Comparison of ENCODE assay signal across 28 cellular contexts in the genomic region with DNA sequence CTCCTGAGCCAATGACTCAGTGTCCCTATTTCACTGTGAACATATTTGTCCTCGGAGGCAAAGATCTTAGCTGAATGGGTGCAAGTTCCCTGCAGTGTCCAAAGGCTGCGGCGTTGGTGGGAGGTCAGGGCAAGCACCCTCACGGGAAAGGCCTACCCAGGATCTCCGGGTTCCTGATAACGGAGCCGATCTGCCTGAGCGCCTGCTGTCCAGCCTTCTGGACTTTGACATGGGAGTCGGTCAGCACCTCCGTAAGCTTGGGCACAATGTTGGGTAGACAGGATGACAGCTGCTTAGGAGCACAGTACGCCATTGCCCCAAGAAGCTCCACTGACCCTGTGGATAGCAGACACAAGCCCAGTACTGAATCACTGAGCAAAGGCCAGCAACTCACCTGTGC.
"Had no signal": no experiment of that assay in that cellular context is flagged by ENCODE, and none has a peak within 500 bp of the region (broad histone marks: within the 10 kb centered on the region; RNA-seq: fewer than 3 reads in every experiment).

No MANE protein-coding gene starts in this region.

- H3K4me3 ChIP-seq: ascending aorta, body of pancreas, SJSA1 had no signal

- H3K4me3 Mint-ChIP-seq: activated CD8-positive, alpha-beta T cell treated with anti-CD3 and anti-CD28 coated beads for 36 hours; activated naive CD8-positive, alpha-beta T cell treated with anti-CD3 and anti-CD28 coated beads, Interleukin-2, amount 50 U/mL, for 24 hours; activated T-helper 1 cell treated with anti-CD3 and anti-CD28 coated beads, Interleukin-12 subunit alpha, Interleukin-12 subunit beta, Interleukin-2, Interleukin-4 antibody, amounts not matched to agents 30 ng/mL and 10 ng/mL and 1 ng/mL, durations not matched to agents 14 hours and 24 hours and 36 hours; IgD-negative memory B cell had no signal

- H3K4me1 ChIP-seq: ascending aorta, body of pancreas, SJSA1 had no signal

- ATAC-seq: activated CD4-positive, CD25-positive, alpha-beta regulatory T cell treated with anti-CD3 and anti-CD28 coated beads, Interleukin-2, amount 50 U/mL, for 24 hours; activated CD8-positive, alpha-beta T cell treated with anti-CD3 and anti-CD28 coated beads for 36 hours; activated naive CD8-positive, alpha-beta T cell treated with anti-CD3 and anti-CD28 coated beads, Interleukin-2, amount 50 U/mL, for 24 hours; body of pancreas; PC-3; SK-N-SH treated with all-trans-retinoic acid at 6 μM for 48 hours had no signal

- DNase-seq: activated CD4-positive, alpha-beta T cell treated with anti-CD3 and anti-CD28 coated beads for 4 hours; activated CD8-positive, alpha-beta memory T cell treated with anti-CD3 and anti-CD28 coated beads, Interleukin-2, amount 50 U/mL, for 4 hours; activated CD8-positive, alpha-beta T cell treated with anti-CD3 and anti-CD28 coated beads for 36 hours; activated effector memory CD4-positive, alpha-beta T cell treated with anti-CD3 and anti-CD28 coated beads, Interleukin-2, amount 50 U/mL, for 16 hours; activated naive CD4-positive, alpha-beta T cell treated with Interleukin-2 at 50 U/mL for 16 hours; activated naive CD8-positive, alpha-beta T cell treated with anti-CD3 and anti-CD28 coated beads, Interleukin-2, amount 50 U/mL, for 24 hours; activated T-cell treated with anti-CD3 and anti-CD28 coated beads, Interleukin-2, amount 50 U/mL, for 1 hour; amniotic stem cell; body of pancreas; KG1; NCI-H1048; NCI-H146; NCI-H187 treated with DMSO at 0.1 percent for 48 hours; NCI-H2081 treated with DMSO at 0.1 percent for 48 hours; NCI-H2171; NCI-H2227 treated with DMSO at 0.1 percent for 48 hours; NCI-H510A; NCI-H69; PC-3; SHP77; SW 1271 had no signal

- H3K9me3 ChIP-seq: ascending aorta, body of pancreas, SJSA1 had no signal

- H3K27me3 Mint-ChIP-seq: activated CD8-positive, alpha-beta T cell treated with anti-CD3 and anti-CD28 coated beads for 36 hours; activated naive CD8-positive, alpha-beta T cell treated with anti-CD3 and anti-CD28 coated beads, Interleukin-2, amount 50 U/mL, for 24 hours; IgD-negative memory B cell had no signal

- H3K9me3 Mint-ChIP-seq: activated CD8-positive, alpha-beta T cell treated with anti-CD3 and anti-CD28 coated beads for 36 hours; activated naive CD4-positive, alpha-beta T cell treated with anti-CD3 and anti-CD28 coated beads, Interleukin-2, amount 50 U/mL, for 72 hours; activated naive CD8-positive, alpha-beta T cell treated with anti-CD3 and anti-CD28 coated beads, Interleukin-2, amount 50 U/mL, for 24 hours; activated T-helper 1 cell treated with anti-CD3 and anti-CD28 coated beads, Interleukin-12 subunit alpha, Interleukin-12 subunit beta, Interleukin-2, Interleukin-4 antibody, amounts not matched to agents 30 ng/mL and 10 ng/mL and 1 ng/mL, durations not matched to agents 14 hours and 24 hours and 36 hours; IgD-negative memory B cell had no signal

- H3K27me3 ChIP-seq: ascending aorta, body of pancreas, SJSA1 had no signal

- H3K36me3 Mint-ChIP-seq: IgD-negative memory B cell had no signal

- H3K27ac Mint-ChIP-seq: activated CD8-positive, alpha-beta T cell treated with anti-CD3 and anti-CD28 coated beads for 36 hours; activated naive CD8-positive, alpha-beta T cell treated with anti-CD3 and anti-CD28 coated beads, Interleukin-2, amount 50 U/mL, for 24 hours; activated T-helper 1 cell treated with anti-CD3 and anti-CD28 coated beads, Interleukin-12 subunit alpha, Interleukin-12 subunit beta, Interleukin-2, Interleukin-4 antibody, amounts not matched to agents 30 ng/mL and 10 ng/mL and 1 ng/mL, durations not matched to agents 14 hours and 24 hours and 36 hours; IgD-negative memory B cell had no signal

- H3K4me1 Mint-ChIP-seq: activated naive CD8-positive, alpha-beta T cell treated with anti-CD3 and anti-CD28 coated beads, Interleukin-2, amount 50 U/mL, for 24 hours had no signal
